In the genomic region with DNA sequence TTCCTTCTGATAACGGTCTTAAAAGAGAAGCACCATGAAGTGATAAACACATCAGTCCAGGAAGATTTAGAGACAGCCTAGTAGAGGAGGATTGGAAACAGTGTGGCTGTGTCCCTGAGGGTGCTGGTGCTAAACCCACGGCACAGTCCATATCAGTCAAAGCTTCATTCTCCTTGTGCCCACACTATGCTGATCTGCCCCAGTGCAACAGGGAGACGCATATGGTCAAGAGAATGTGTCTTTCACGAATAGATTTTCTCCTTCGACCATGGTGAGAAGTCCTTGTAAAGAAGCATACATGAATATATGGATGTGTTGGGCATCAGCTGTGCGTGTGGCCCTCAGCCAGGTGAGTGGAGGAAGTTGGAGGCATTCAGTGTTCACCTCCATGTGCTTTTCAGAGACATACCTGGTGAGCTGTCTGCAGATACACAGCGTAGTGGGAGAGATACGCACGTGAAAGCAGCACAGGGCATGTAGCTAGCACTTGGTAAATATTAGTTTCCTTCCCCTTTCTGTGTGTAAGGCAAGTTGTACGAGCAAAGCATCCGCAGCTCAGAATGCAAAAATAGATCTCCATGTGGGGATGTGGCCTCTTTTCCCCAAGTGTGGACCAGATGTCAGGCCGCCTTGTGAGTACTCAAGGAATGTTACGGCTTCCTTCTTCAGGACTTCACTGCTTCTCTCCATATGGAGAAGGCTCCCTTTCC, we compare ENCODE assay signal across 19 cellular contexts. TPM values are rescaled to one million over a fixed set of nuclear protein-coding genes. Genes with fewer than 3 reads are reported as not detected.
DNase-seq lines count a peak whose midpoint lies in the region; ATAC-seq, FAIRE-seq and TF ChIP-seq lines count a peak whose summit lies in the region.
"Had no signal": no experiment of that assay in that cellular context is flagged by ENCODE, and none has a peak within 500 bp of the region (broad histone marks: within the 10 kb centered on the region; RNA-seq: fewer than 3 reads in every experiment).

No MANE protein-coding gene starts in this region.

- H3K36me3 ChIP-seq in liver (ENCODE audit: control insufficient read depth in 4 of 4, insufficient read depth in 3 of 4, low read depth in 1 of 4, low read length in 3 of 4): peaks cover 0 to 22% (median 12%) of the 10 kb centered on the region in 4 donors
- H3K36me3 ChIP-seq: brain microvascular endothelial cell had no signal

- H3K9ac ChIP-seq in liver (ENCODE audit: low read depth in 1 of 2, low read length in 2 of 2): no peak overlapping the region
- H3K9ac ChIP-seq: parathyroid adenoma had no signal

- intact Hi-C loops in left colon (cut with DNase I, micrococcal nuclease) (no loop called here), posterior vena cava (cut with DNase I) (no loop called here)

- H3K9me3 ChIP-seq in liver (ENCODE audit: control insufficient read depth in 4 of 4, low read length in 3 of 4): no peaks in the 10 kb centered on the region

- TF ChIP-seq CTCF in AG10803 (conservative IDR thresholded peaks at IDR 0.05; ENCODE audit: low read length) (no peak), VCaP (conservative IDR thresholded peaks at IDR 0.05) (no peak), liver (IDR thresholded peaks at IDR 0.05; ENCODE audit: low read depth, low read length, missing input control) (no peak)

- H3K27ac ChIP-seq in VCaP (peak overlapping the region; percentile 61), liver (ENCODE audit: low read depth in 1 of 2, low read length in 2 of 2) (peak overlapping the region; percentile 35 to 56)
- H3K27ac ChIP-seq: brain microvascular endothelial cell, parathyroid adenoma had no signal

- TF ChIP-seq RAD21 in liver (IDR thresholded peaks at IDR 0.05): no peak

- TF ChIP-seq POLR2A in GM12892 (IDR thresholded peaks at IDR 0.05; ENCODE audit: low read depth, low read length): no peak

- no peak for ATAC-seq in left colon
- ATAC-seq: left lobe of liver; stimulated activated naive CD8-positive, alpha-beta T cell treated with anti-CD3 and anti-CD28 coated beads, Interleukin-15, Interleukin-2, amounts not matched to agents 100 U/mL and 50 U/mL, for 24 hours had no signal

- WGBS in liver: 76% methylated on average over 13 of the region's 13 CpGs

- H3K4me1 ChIP-seq in liver (ENCODE audit: control insufficient read depth in 4 of 4, insufficient read depth in 4 of 4, low read length in 3 of 4): peaks cover 0 to 29% (median 20%) of the 10 kb centered on the region in 4 donors
- H3K4me1 ChIP-seq: parathyroid adenoma had no signal

- DNase-seq in AG10803 (ENCODE audit: low read depth) (peak; percentile 75), GM03348 (ENCODE audit: low spot score) (peak; percentile 50), left colon (no peak), GM12892 (ENCODE audit: insufficient read length) (no peak), posterior vena cava (ENCODE audit: low spot score) (no peak), CD1c-positive myeloid dendritic cell (ENCODE audit: extremely low spot score) (no peak)
- DNase-seq: activated CD4-positive, alpha-beta T cell treated with anti-CD3 and anti-CD28 coated beads for 1 hour; activated CD8-positive, alpha-beta memory T cell treated with anti-CD3 and anti-CD28 coated beads, Interleukin-2, amount 50 U/mL, for 48 hours; activated naive CD4-positive, alpha-beta T cell treated with anti-CD3 and anti-CD28 coated beads for 36 hours; brain microvascular endothelial cell; H9; NCI-H748 treated with DMSO at 0.1 percent for 48 hours; RPMI8226; stimulated activated naive CD8-positive, alpha-beta T cell treated with anti-CD3 and anti-CD28 coated beads, Interleukin-15, Interleukin-2, amounts not matched to agents 100 U/mL and 50 U/mL, for 24 hours; SW 1271 had no signal

- H3K4me3 ChIP-seq in AG10803 (ENCODE audit: low read length) (no peak overlapping the region), liver (ENCODE audit: low read depth in 1 of 3, low read length in 3 of 3) (no peak overlapping the region)

- H3K27me3 ChIP-seq in liver (ENCODE audit: control insufficient read depth in 4 of 4, insufficient read depth in 4 of 4, low read length in 3 of 4): no peaks in the 10 kb centered on the region
- H3K27me3 ChIP-seq: brain microvascular endothelial cell had no signal

- no peak for FAIRE-seq in GM12892 (lab: Jason Lieb, UNC)

TF ChIP-seq in liver, 16 proteins besides CTCF, POLR2A, EP300 and RAD21:
- TF ChIP-seq, protein P1, sequence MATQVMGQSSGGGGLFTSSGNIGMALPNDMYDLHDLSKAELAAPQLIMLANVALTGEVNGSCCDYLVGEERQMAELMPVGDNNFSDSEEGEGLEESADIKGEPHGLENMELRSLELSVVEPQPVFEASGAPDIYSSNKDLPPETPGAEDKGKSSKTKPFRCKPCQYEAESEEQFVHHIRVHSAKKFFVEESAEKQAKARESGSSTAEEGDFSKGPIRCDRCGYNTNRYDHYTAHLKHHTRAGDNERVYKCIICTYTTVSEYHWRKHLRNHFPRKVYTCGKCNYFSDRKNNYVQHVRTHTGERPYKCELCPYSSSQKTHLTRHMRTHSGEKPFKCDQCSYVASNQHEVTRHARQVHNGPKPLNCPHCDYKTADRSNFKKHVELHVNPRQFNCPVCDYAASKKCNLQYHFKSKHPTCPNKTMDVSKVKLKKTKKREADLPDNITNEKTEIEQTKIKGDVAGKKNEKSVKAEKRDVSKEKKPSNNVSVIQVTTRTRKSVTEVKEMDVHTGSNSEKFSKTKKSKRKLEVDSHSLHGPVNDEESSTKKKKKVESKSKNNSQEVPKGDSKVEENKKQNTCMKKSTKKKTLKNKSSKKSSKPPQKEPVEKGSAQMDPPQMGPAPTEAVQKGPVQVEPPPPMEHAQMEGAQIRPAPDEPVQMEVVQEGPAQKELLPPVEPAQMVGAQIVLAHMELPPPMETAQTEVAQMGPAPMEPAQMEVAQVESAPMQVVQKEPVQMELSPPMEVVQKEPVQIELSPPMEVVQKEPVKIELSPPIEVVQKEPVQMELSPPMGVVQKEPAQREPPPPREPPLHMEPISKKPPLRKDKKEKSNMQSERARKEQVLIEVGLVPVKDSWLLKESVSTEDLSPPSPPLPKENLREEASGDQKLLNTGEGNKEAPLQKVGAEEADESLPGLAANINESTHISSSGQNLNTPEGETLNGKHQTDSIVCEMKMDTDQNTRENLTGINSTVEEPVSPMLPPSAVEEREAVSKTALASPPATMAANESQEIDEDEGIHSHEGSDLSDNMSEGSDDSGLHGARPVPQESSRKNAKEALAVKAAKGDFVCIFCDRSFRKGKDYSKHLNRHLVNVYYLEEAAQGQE (IDR thresholded peaks at IDR 0.05): no peak
- TF ChIP-seq TAF1 (conservative IDR thresholded peaks at IDR 0.05) (no peak), HNF4G (IDR thresholded peaks at IDR 0.05) (no peak)

RNA-seq across cellular contexts. Expression of gene HLF, which starts 29.4 kb away (rescaled TPM):
- total RNA-seq in liver (10 to 100 TPM in 1 of 2 donors, 1 to 10 TPM in 1; 8.0 to 59.3 TPM), left colon (1 to 10 TPM in 1 of 2 donors, under 1 TPM in 1; 0.70 to 3.9 TPM), posterior vena cava (10 to 100 TPM in 1 of 2 donors, 1 to 10 TPM in 1; 6.6 to 15.7 TPM)
- polyA plus RNA-seq in liver: 10 to 100 TPM; 23.5 to 25.7 TPM
- 0.11 TPM for polyA plus RNA-seq in GM12892 (2012; ENCODE audit: missing spikeins)

Comparison
In these comparisons a context has a peak if more than half of its experiments do, and no peak if none do; other contexts are left out.
1. DNase-seq: peak in AG10803 (single experiment) and GM03348 (single experiment); none in left colon (0 of 2), GM12892 (single experiment), posterior vena cava (single experiment) and CD1c-positive myeloid dendritic cell (single experiment).